ENCODE assay signal across 12 cellular contexts in genomic region chr3:158709666-158710083, GRCh38. TPM values are rescaled to one million over a fixed set of nuclear protein-coding genes. Genes with fewer than 3 reads are reported as not detected.
DNase-seq lines count a peak whose midpoint lies in the region; ATAC-seq and TF ChIP-seq lines count a peak whose summit lies in the region.
"Had no signal": no experiment of that assay in that cellular context is flagged by ENCODE, and none has a peak within 500 bp of the region (broad histone marks: within the 10 kb centered on the region; RNA-seq: fewer than 3 reads in every experiment).

No MANE protein-coding gene starts in this region.

- peaks cover 24% of the 10 kb centered on the region for H3K36me3 Mint-ChIP-seq in chondrocyte (ENCODE audit: low read depth)

- H3K79me2 ChIP-seq in PC-9 (ENCODE audit: low read depth) = peaks cover 6% of the 10 kb centered on the region; the same call in 1 of the 2 replicates

- H3K4me1 Mint-ChIP-seq in chondrocyte (ENCODE audit: low read depth) = peaks cover 58% of the 10 kb centered on the region

- peak overlapping the region; percentile 77 for H3K27ac Mint-ChIP-seq in chondrocyte (ENCODE audit: unreplicated experiment)

- intact Hi-C loops in mucosa of descending colon (cut with DNase I, micrococcal nuclease) = no loop called here
- intact Hi-C loops in PC-9 (cut with micrococcal nuclease; ENCODE audit: unreplicated experiment) = no loop called here
- intact Hi-C loops in head of caudate nucleus (cut with DNase I) = no loop called here

- H3K9me3 ChIP-seq in mucosa of descending colon = no peaks in the 10 kb centered on the region
- H3K9me3 ChIP-seq in PC-9 (ENCODE audit: insufficient read depth, low read depth) = no peaks in the 10 kb centered on the region

- POLR2A ChIA-PET in PC-9 (lab: Charles Lee; ENCODE audit: unreplicated experiment) = interaction anchor here (0.6 kb wide), 2 partner anchors 9 to 47 kb away, joined by 5 read pairs; no protein-coding TSS in a partner anchor

- H3K4me3 Mint-ChIP-seq in chondrocyte (ENCODE audit: unreplicated experiment) = no peak overlapping the region
- H3K4me3 Mint-ChIP-seq: naive thymus-derived CD4-positive, alpha-beta T cell had no signal

- H3F3A ChIP-seq in PC-9 (ENCODE audit: insufficient read depth, low read depth) = peaks cover 24% of the 10 kb centered on the region; the same call in 1 of the 2 replicates

- H3K27me3 Mint-ChIP-seq in chondrocyte (ENCODE audit: low read depth) = no peaks in the 10 kb centered on the region
- H3K27me3 Mint-ChIP-seq: naive thymus-derived CD4-positive, alpha-beta T cell had no signal

- H3K9me2 ChIP-seq in PC-9 (ENCODE audit: insufficient read depth) = no peaks in the 10 kb centered on the region

- peak; percentile 89 for DNase-seq in AG20443 (ENCODE audit: low spot score)
- peak; percentile 31 for DNase-seq in MV-4-11 (lab: John Stamatoyannopoulos, UW)
- no peak for DNase-seq in chondrocyte (ENCODE audit: low spot score)
- no peak for DNase-seq in mucosa of descending colon
- DNase-seq in PC-9 = no peak
- no peak for DNase-seq in head of caudate nucleus
- no peak for DNase-seq in NCI-H446 treated with DMSO at 0.1 percent for 48 hours (lab: John Stamatoyannopoulos, UW)
- no peak for DNase-seq in DMS79 (lab: John Stamatoyannopoulos, UW)
- DNase-seq: activated T-cell treated with anti-CD3 and anti-CD28 coated beads, Interleukin-2, amount 50 U/mL, for 1 hour; DMS153; naive thymus-derived CD4-positive, alpha-beta T cell; NCI-H187 treated with DMSO at 0.1 percent for 48 hours had no signal

- no TSS peak for BruUV-seq in PC-9 (replicated peaks; lab: Mats Ljungman, UMichigan)

- H3K27ac ChIP-seq in PC-9 = no peak overlapping the region

- H2AFZ ChIP-seq in PC-9 = no peak overlapping the region

- peaks cover 8% of the 10 kb centered on the region for H3K4me1 ChIP-seq in mucosa of descending colon (ENCODE audit: low read depth)
- peaks cover 6% of the 10 kb centered on the region for H3K4me1 ChIP-seq in PC-9 (replicated peaks; ENCODE audit: insufficient read depth)

- H3K9me3 Mint-ChIP-seq in chondrocyte (ENCODE audit: low read depth) = peaks cover 3% of the 10 kb centered on the region
- H3K9me3 Mint-ChIP-seq: naive thymus-derived CD4-positive, alpha-beta T cell had no signal

- peak; percentile 33 for ATAC-seq in mucosa of descending colon
- ATAC-seq: naive thymus-derived CD4-positive, alpha-beta T cell had no signal

- H3K4me3 ChIP-seq in mucosa of descending colon = no peak overlapping the region
- H3K4me3 ChIP-seq in PC-9 = no peak overlapping the region

- TF ChIP-seq CTCF in chondrocyte (IDR thresholded peaks at IDR 0.05) = no peak
- no peak for TF ChIP-seq CTCF in mucosa of descending colon (IDR thresholded peaks at IDR 0.05)
- no peak for TF ChIP-seq CTCF in PC-9 (conservative IDR thresholded peaks at IDR 0.05)

- H3K4me2 ChIP-seq in PC-9 = no peak overlapping the region

- H3K27me3 ChIP-seq in PC-9 (ENCODE audit: insufficient read depth, low read depth) = no peaks in the 10 kb centered on the region

- H4K20me1 ChIP-seq in PC-9 (ENCODE audit: insufficient read depth) = no peaks in the 10 kb centered on the region; the same call in 1 of the 2 replicates

- CTCF ChIA-PET in PC-9 (lab: Charles Lee) = interaction anchor here (1.3 kb wide), 1 partner anchor 51 kb away, joined by 6 read pairs; no protein-coding TSS in a partner anchor

- H3K36me3 ChIP-seq in mucosa of descending colon (ENCODE audit: low read depth) = no peaks in the 10 kb centered on the region
- H3K36me3 ChIP-seq in PC-9 (ENCODE audit: low read depth) = peaks cover 49% of the 10 kb centered on the region

RNA-seq across cellular contexts. Expression of gene RARRES1, which starts 22.6 kb away (rescaled TPM):
- total RNA-seq in chondrocyte (0.95 to 1.3 TPM (median 0.99 TPM) in 3 replicates), mucosa of descending colon (10 to 100 TPM; 42.7 to 72.0 (median 43.8) TPM), PC-9 (2021) (9.3 and 20.5 TPM in 2 replicates)
- total RNA-seq: naive thymus-derived CD4-positive, alpha-beta T cell had no signal

RNA-seq across cellular contexts. Expression of gene LXN, which starts 37.2 kb away (rescaled TPM):
- total RNA-seq in chondrocyte = 3.3 to 6.3 TPM (median 3.4 TPM) in 3 replicates
- 10 to 100 TPM; 17.9 to 62.6 (median 48.9) TPM for total RNA-seq in mucosa of descending colon
- total RNA-seq in PC-9 (2021) = not detected in 2 replicates

Comparison
In these comparisons a context has a peak if more than half of its experiments do, and no peak if none do; other contexts are left out.
1. DNase-seq: peak in AG20443 (single experiment) and MV-4-11 (single experiment); none in chondrocyte (single experiment), mucosa of descending colon (0 of 3), PC-9 (0 of 2), head of caudate nucleus (0 of 42), NCI-H446 treated with DMSO at 0.1 percent for 48 hours (single experiment) and DMS79 (single experiment).